In genomic region chr19:3057275-3057714, GRCh38 we compare ENCODE assay signal across 9 cellular contexts. TPM values are rescaled to one million over a fixed set of nuclear protein-coding genes. Genes with fewer than 3 reads are reported as not detected.
DNase-seq lines count a peak whose midpoint lies in the region; ATAC-seq and TF ChIP-seq lines count a peak whose summit lies in the region.
"Had no signal": no experiment of that assay in that cellular context is flagged by ENCODE, and none has a peak within 500 bp of the region (broad histone marks: within the 10 kb centered on the region; RNA-seq: fewer than 3 reads in every experiment).

No MANE protein-coding gene starts in this region.

- peak; percentile 14 for TF ChIP-seq EP300 in ovary (IDR thresholded peaks at IDR 0.05)

- TF ChIP-seq CTCF in CD8-positive, alpha-beta T cell (IDR thresholded peaks at IDR 0.05): no peak
- TF ChIP-seq CTCF in ovary (IDR thresholded peaks at IDR 0.05) (peak in 1 of 3 donors; percentile 35), HFFc6 (IDR thresholded peaks at IDR 0.05) (no peak)

- POLR2A ChIA-PET in CD8-positive, alpha-beta T cell (lab: Charles Lee): interaction anchor here (1.0 to 6.3 kb wide), 3 partner anchors 10 to 20 kb away, joined by 3 to 104 read pairs (median 3); no protein-coding TSS in a partner anchor

- H3K9ac ChIP-seq in NT2/D1 (ENCODE audit: insufficient read length, low read depth): peak overlapping the region; percentile 61

- H3K27ac Mint-ChIP-seq in CD8-positive, alpha-beta T cell: peak overlapping the region; percentile 84
- no peak overlapping the region for H3K27ac Mint-ChIP-seq in HFFc6
- H3K27ac Mint-ChIP-seq in stimulated activated memory B cell treated with anti-CD40 and anti-IgM and Interleukin-4, amounts not matched to agents 10 μg/mL and 1 μg/mL and 100 μg/mL, for 72 hours: no peak overlapping the region

- peaks cover 63% of the 10 kb centered on the region for H3K36me3 ChIP-seq in CD8-positive, alpha-beta T cell (ENCODE audit: insufficient read depth, low read length)
- H3K36me3 ChIP-seq in NT2/D1 (ENCODE audit: insufficient read depth, insufficient read length, low read length): peaks cover 19% of the 10 kb centered on the region
- no peaks in the 10 kb centered on the region for H3K36me3 ChIP-seq in ovary

- DNase-seq in CD8-positive, alpha-beta T cell: no peak
- DNase-seq in NT2/D1 (ENCODE audit: low read depth, low spot score): no peak
- peak; percentile 63 for DNase-seq in globus pallidus (ENCODE audit: low spot score)
- peak; percentile 91 to 97 (median 96) for DNase-seq in ovary
- DNase-seq in HFFc6: no peak
- no peak for DNase-seq in KBM-7
- DNase-seq: activated CD4-positive, CD25-positive, alpha-beta regulatory T cell treated with anti-CD3 and anti-CD28 coated beads, Interleukin-2, amount 50 U/mL, for 72 hours had no signal

- TF ChIP-seq POLR2A in ovary (IDR thresholded peaks at IDR 0.05): peak; percentile 16

- ATAC-seq in CD8-positive, alpha-beta T cell: no peak
- no peak for ATAC-seq in GM21528 (IDR thresholded peaks at IDR 0.05; ENCODE audit: low FRiP score, unreplicated experiment)
- no peak for ATAC-seq in stimulated activated memory B cell treated with anti-CD40 and anti-IgM and Interleukin-4, amounts not matched to agents 10 μg/mL and 1 μg/mL and 100 μg/mL, for 72 hours

- H3K36me3 Mint-ChIP-seq in CD8-positive, alpha-beta T cell: peaks cover 59% of the 10 kb centered on the region
- peaks cover 18% of the 10 kb centered on the region for H3K36me3 Mint-ChIP-seq in HFFc6 (ENCODE audit: low read depth)
- H3K36me3 Mint-ChIP-seq in stimulated activated memory B cell treated with anti-CD40 and anti-IgM and Interleukin-4, amounts not matched to agents 10 μg/mL and 1 μg/mL and 100 μg/mL, for 72 hours: peaks cover 62% of the 10 kb centered on the region

- CTCF ChIA-PET in CD8-positive, alpha-beta T cell (lab: Charles Lee): interaction anchor here (1.9 kb wide), 1 partner anchor 19 kb away, joined by 7 read pairs; no protein-coding TSS in a partner anchor

- H3K27me3 Mint-ChIP-seq in CD8-positive, alpha-beta T cell (ENCODE audit: low read depth): no peaks in the 10 kb centered on the region
- H3K27me3 Mint-ChIP-seq in HFFc6 (ENCODE audit: insufficient read depth): no peaks in the 10 kb centered on the region
- H3K27me3 Mint-ChIP-seq in stimulated activated memory B cell treated with anti-CD40 and anti-IgM and Interleukin-4, amounts not matched to agents 10 μg/mL and 1 μg/mL and 100 μg/mL, for 72 hours: no peaks in the 10 kb centered on the region

- H3K27ac ChIP-seq in CD8-positive, alpha-beta T cell (ENCODE audit: low read depth, low read length): no peak overlapping the region
- H3K27ac ChIP-seq in ovary: peak overlapping the region; percentile 86 to 88

- peaks cover 61% of the 10 kb centered on the region for H3K4me1 Mint-ChIP-seq in CD8-positive, alpha-beta T cell (ENCODE audit: low read depth)
- peaks cover 20% of the 10 kb centered on the region for H3K4me1 Mint-ChIP-seq in HFFc6 (ENCODE audit: low read depth)
- H3K4me1 Mint-ChIP-seq in stimulated activated memory B cell treated with anti-CD40 and anti-IgM and Interleukin-4, amounts not matched to agents 10 μg/mL and 1 μg/mL and 100 μg/mL, for 72 hours: peaks cover 49% of the 10 kb centered on the region

- no peaks in the 10 kb centered on the region for H3K9me3 ChIP-seq in CD8-positive, alpha-beta T cell (ENCODE audit: low read length)
- H3K9me3 ChIP-seq in NT2/D1 (ENCODE audit: insufficient read depth, low read length) (no peaks in the 10 kb centered on the region), ovary (no peaks in the 10 kb centered on the region)

- no peak overlapping the region for H3K4me3 Mint-ChIP-seq in CD8-positive, alpha-beta T cell
- H3K4me3 Mint-ChIP-seq in HFFc6: no peak overlapping the region
- no peak overlapping the region for H3K4me3 Mint-ChIP-seq in stimulated activated memory B cell treated with anti-CD40 and anti-IgM and Interleukin-4, amounts not matched to agents 10 μg/mL and 1 μg/mL and 100 μg/mL, for 72 hours

- H3K4me3 ChIP-seq in CD8-positive, alpha-beta T cell (ENCODE audit: low read depth, low read length): no peak overlapping the region
- H3K4me3 ChIP-seq in NT2/D1 (ENCODE audit: insufficient read length, low read depth) (peak overlapping the region; percentile 11), ovary (no peak overlapping the region)

- WGBS in ovary, 3 donors: 0 to 14% (median 5%) methylated on average over 25 to 26 of the region's 26 CpGs

- peaks cover 81% of the 10 kb centered on the region for H3K4me1 ChIP-seq in CD8-positive, alpha-beta T cell (ENCODE audit: insufficient read depth, low read length)
- H3K4me1 ChIP-seq in NT2/D1 (ENCODE audit: insufficient read depth, insufficient read length) (peaks cover 36% of the 10 kb centered on the region), ovary (ENCODE audit: insufficient read depth) (peaks cover 10% of the 10 kb centered on the region)

- H3K27me3 ChIP-seq in CD8-positive, alpha-beta T cell (ENCODE audit: insufficient read depth, low read length): no peaks in the 10 kb centered on the region
- peaks cover 72% of the 10 kb centered on the region for H3K27me3 ChIP-seq in NT2/D1 (ENCODE audit: insufficient read depth, insufficient read length)
- H3K27me3 ChIP-seq in ovary: no peaks in the 10 kb centered on the region

- intact Hi-C loops in CD8-positive, alpha-beta T cell (cut with DNase I, micrococcal nuclease): no loop called here
- intact Hi-C loops in ovary (cut with DNase I): no loop called here

- H3K9me3 Mint-ChIP-seq in CD8-positive, alpha-beta T cell: no peaks in the 10 kb centered on the region
- no peaks in the 10 kb centered on the region for H3K9me3 Mint-ChIP-seq in HFFc6
- no peaks in the 10 kb centered on the region for H3K9me3 Mint-ChIP-seq in stimulated activated memory B cell treated with anti-CD40 and anti-IgM and Interleukin-4, amounts not matched to agents 10 μg/mL and 1 μg/mL and 100 μg/mL, for 72 hours

- in situ Hi-C loops in KBM-7 (cut with MboI; ENCODE audit: low pct_unique_long_range_greater_than_20kb, low sequenced_read_pairs): no loop called here

RNA-seq across cellular contexts. Expression of gene TLE5, which starts 5.0 kb away (rescaled TPM):
- total RNA-seq in CD8-positive, alpha-beta T cell: 100 to 1,000 TPM; 637 to 677 TPM
- total RNA-seq in ovary: 100 to 1,000 TPM; 274 to 670 (median 503) TPM
- 100 to 1,000 TPM; 241 to 530 TPM for polyA plus RNA-seq in ovary
- total RNA-seq in HFFc6 (2021; fragmentation: NEBNext Ultra II Directional; extraction: Animal tissue kit (Norgen Biotek cat#: 25700)): 100 to 1,000 TPM; 332 to 383 (median 356) TPM

RNA-seq across cellular contexts. Expression of gene TLE2, which starts 28.2 kb away (rescaled TPM):
- total RNA-seq in CD8-positive, alpha-beta T cell: 10 to 100 TPM; 12.1 to 15.4 TPM
- 10 to 100 TPM; 31.1 to 43.9 (median 36.4) TPM for total RNA-seq in ovary
- 10 to 100 TPM; 15.1 to 21.4 TPM for polyA plus RNA-seq in ovary
- under 1 TPM in 4 of 6 experiments, not detected in 2; 0.15 to 0.67 (median 0.46) TPM for total RNA-seq in HFFc6 (2021; fragmentation: NEBNext Ultra II Directional; extraction: Animal tissue kit (Norgen Biotek cat#: 25700))

RNA-seq across cellular contexts. Expression of gene GNA11, which starts 36.9 kb away (rescaled TPM):
- total RNA-seq in CD8-positive, alpha-beta T cell: 1 to 10 TPM; 2.3 to 2.6 TPM
- total RNA-seq in ovary: 10 to 100 TPM; 27.3 to 66.7 (median 57.1) TPM
- polyA plus RNA-seq in ovary: 10 to 100 TPM; 44.0 to 46.2 TPM
- total RNA-seq in HFFc6 (2021; fragmentation: NEBNext Ultra II Directional; extraction: Animal tissue kit (Norgen Biotek cat#: 25700)): 10 to 100 TPM; 72.0 to 86.0 (median 77.6) TPM

Comparison
In these comparisons a context has a peak if more than half of its experiments do, and no peak if none do; other contexts are left out.
1. DNase-seq: peak in globus pallidus (single experiment) and ovary (5 of 5); none in CD8-positive, alpha-beta T cell (0 of 7), NT2/D1 (single experiment), HFFc6 (single experiment) and KBM-7 (single experiment).
2. RNA of gene TLE2, which starts 28.2 kb away (total RNA-seq): 31.1 to 43.9 TPM in ovary and 12.1 to 15.4 TPM in CD8-positive, alpha-beta T cell; 0.15 to 0.67 TPM in HFFc6; every median in the first group is over 4 times any median in the second.
3. RNA of gene GNA11, which starts 36.9 kb away (total RNA-seq): 72.0 to 86.0 TPM in HFFc6 and 27.3 to 66.7 TPM in ovary; 2.3 to 2.6 TPM in CD8-positive, alpha-beta T cell; every median in the first group is over 4 times any median in the second.